1 cellular context compared by ENCODE assay signal in the genomic region with DNA sequence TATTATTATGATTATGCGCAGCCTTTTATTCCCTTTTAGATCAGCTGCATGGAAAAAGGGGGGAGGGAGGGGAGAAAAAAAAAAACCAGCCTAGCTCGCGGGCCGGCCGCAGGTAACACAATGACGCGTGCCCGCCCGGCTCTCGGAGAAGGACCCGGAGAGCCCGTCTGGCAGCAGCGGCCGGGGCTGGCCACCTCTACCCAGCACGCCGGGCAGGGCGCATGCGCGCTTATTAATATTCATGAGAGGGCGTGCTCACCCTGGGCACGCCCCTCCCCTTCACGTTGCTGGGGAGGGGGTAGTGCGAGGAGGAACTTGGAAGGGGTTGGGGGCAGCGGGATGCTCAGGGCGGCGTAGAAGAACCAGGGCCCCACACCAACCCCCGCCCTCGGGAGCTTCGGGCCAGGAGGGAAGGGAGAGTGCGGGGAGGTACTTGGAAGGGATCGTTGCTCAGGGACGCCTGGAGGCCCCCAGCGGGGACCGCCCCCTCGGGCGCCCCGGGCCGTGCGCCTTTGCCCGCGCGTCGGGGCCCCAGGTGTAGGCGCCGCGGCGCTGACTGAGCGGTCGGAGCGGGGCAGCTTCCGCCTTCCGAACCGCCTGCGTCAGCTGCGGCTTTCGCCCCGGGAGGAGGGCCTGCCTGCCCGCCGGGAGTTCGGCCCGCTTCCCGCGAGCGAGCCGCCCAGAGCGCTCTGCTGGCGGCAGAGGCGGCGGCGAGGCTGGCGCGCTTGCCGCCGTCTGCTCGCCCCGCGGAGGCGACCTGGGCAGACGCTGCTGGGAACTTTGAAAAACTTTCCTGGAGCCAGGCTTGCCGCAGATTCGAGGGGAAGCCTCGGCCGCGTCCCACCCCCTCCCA.
TF ChIP-seq lines count a peak whose summit lies in the region.

TSS of gene JAG1 (minus strand) at position 169 of the 853 bp plus-strand sequence. CDS start 469 bp downstream, outside the sequence.

TF ChIP-seq in K562, 482 proteins besides CTCF, POLR2A, EP300 and RAD21 (continued from another document and continues in another):
- TF ChIP-seq, protein P1, sequence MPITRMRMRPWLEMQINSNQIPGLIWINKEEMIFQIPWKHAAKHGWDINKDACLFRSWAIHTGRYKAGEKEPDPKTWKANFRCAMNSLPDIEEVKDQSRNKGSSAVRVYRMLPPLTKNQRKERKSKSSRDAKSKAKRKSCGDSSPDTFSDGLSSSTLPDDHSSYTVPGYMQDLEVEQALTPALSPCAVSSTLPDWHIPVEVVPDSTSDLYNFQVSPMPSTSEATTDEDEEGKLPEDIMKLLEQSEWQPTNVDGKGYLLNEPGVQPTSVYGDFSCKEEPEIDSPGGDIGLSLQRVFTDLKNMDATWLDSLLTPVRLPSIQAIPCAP (CRISPR knock-in tag; IDR thresholded peaks at IDR 0.05; ENCODE audit: borderline replicate concordance) = no peak
- TF ChIP-seq SUPT5H (IDR thresholded peaks at IDR 0.05) (no peak), TCF7 (IDR thresholded peaks at IDR 0.05; ENCODE audit: borderline replicate concordance) (no peak), CTBP1 (IDR thresholded peaks at IDR 0.05; ENCODE audit: borderline replicate concordance) (peak; percentile 29), MXI1 (IDR thresholded peaks at IDR 0.05; ENCODE audit: low read depth, low read length) (no peak), TRIM28 (IDR thresholded peaks at IDR 0.05) (no peak), POLR2G (IDR thresholded peaks at IDR 0.05; ENCODE audit: low read depth, low read length) (peak; percentile 50; the same call in 1 of the 2 replicates), NCOA6 (IDR thresholded peaks at IDR 0.05) (peak; percentile 81), USF2 (CRISPR knock-in tag; IDR thresholded peaks at IDR 0.05) (no peak), RBFOX2 (IDR thresholded peaks at IDR 0.05; ENCODE audit: low read depth, low read length) (0 out of 2 replicates have a peak, but pooled peaks have one; percentile 32), YY1 (IDR thresholded peaks at IDR 0.05; ENCODE audit: borderline replicate concordance in 1 of 3, control insufficient read depth in 1 of 3, extremely low read depth in 1 of 3, insufficient read depth in 3 of 3, insufficient read length in 1 of 3, insufficient replicate concordance in 2 of 3, low read depth in 1 of 3, low read length in 2 of 3) (no peak), ZNF23 (CRISPR knock-in tag; IDR thresholded peaks at IDR 0.05) (no peak), CXXC5 (CRISPR knock-in tag; IDR thresholded peaks at IDR 0.05) (peak; percentile 35; the same call in 1 of the 2 replicates), FOXK2 (conservative IDR thresholded peaks at IDR 0.05 in 1 of 2, IDR thresholded peaks at IDR 0.05 in 1 of 2; ENCODE audit: low read depth in 2 of 2) (no peak), ARID3B (CRISPR knock-in tag; IDR thresholded peaks at IDR 0.05; ENCODE audit: borderline replicate concordance) (no peak), ZBTB33 (CRISPR knock-in tag; IDR thresholded peaks at IDR 0.05) (no peak), SMARCE1 (IDR thresholded peaks at IDR 0.05) (no peak), ZKSCAN1 (IDR thresholded peaks at IDR 0.05; ENCODE audit: low read depth, low read length) (no peak), E2F6 (IDR thresholded peaks at IDR 0.05; ENCODE audit: borderline replicate concordance in 1 of 2, extremely low read depth in 1 of 2, insufficient read depth in 1 of 2, insufficient read length in 1 of 2, low read depth in 1 of 2, low read length in 1 of 2, poor library complexity in 1 of 2, severe bottlenecking in 1 of 2) (peak in 1 of 2 experiments; percentile 54), HNRNPK (IDR thresholded peaks at IDR 0.05; ENCODE audit: low read depth, low read length, poor library complexity, severe bottlenecking) (no peak), ZNF232 (CRISPR knock-in tag; IDR thresholded peaks at IDR 0.05) (no peak), STAT6 (CRISPR knock-in tag; IDR thresholded peaks at IDR 0.05) (no peak), MEF2A (IDR thresholded peaks at IDR 0.05; ENCODE audit: control insufficient read depth, low read depth, low read length) (no peak), ZNF764 (CRISPR knock-in tag; IDR thresholded peaks at IDR 0.05; ENCODE audit: low read depth) (no peak), CBFB (CRISPR knock-in tag; IDR thresholded peaks at IDR 0.05) (no peak), HNRNPUL1 (IDR thresholded peaks at IDR 0.05; ENCODE audit: low read length) (no peak), HIVEP1 (CRISPR knock-in tag; IDR thresholded peaks at IDR 0.05) (no peak), NELFE (IDR thresholded peaks at IDR 0.05; ENCODE audit: insufficient read depth, insufficient read length) (no peak), GABPA (tag; conservative IDR thresholded peaks at IDR 0.05; ENCODE audit: low read depth) (no peak), POLR2AphosphoS5 (IDR thresholded peaks at IDR 0.05; ENCODE audit: control insufficient read depth, insufficient read depth, low read depth, low read length) (no peak), CREB3 (tag; conservative IDR thresholded peaks at IDR 0.05; ENCODE audit: low read depth) (no peak), KAT2B (IDR thresholded peaks at IDR 0.05; ENCODE audit: low read depth, low read length) (no peak)
- TF ChIP-seq, protein P2, sequence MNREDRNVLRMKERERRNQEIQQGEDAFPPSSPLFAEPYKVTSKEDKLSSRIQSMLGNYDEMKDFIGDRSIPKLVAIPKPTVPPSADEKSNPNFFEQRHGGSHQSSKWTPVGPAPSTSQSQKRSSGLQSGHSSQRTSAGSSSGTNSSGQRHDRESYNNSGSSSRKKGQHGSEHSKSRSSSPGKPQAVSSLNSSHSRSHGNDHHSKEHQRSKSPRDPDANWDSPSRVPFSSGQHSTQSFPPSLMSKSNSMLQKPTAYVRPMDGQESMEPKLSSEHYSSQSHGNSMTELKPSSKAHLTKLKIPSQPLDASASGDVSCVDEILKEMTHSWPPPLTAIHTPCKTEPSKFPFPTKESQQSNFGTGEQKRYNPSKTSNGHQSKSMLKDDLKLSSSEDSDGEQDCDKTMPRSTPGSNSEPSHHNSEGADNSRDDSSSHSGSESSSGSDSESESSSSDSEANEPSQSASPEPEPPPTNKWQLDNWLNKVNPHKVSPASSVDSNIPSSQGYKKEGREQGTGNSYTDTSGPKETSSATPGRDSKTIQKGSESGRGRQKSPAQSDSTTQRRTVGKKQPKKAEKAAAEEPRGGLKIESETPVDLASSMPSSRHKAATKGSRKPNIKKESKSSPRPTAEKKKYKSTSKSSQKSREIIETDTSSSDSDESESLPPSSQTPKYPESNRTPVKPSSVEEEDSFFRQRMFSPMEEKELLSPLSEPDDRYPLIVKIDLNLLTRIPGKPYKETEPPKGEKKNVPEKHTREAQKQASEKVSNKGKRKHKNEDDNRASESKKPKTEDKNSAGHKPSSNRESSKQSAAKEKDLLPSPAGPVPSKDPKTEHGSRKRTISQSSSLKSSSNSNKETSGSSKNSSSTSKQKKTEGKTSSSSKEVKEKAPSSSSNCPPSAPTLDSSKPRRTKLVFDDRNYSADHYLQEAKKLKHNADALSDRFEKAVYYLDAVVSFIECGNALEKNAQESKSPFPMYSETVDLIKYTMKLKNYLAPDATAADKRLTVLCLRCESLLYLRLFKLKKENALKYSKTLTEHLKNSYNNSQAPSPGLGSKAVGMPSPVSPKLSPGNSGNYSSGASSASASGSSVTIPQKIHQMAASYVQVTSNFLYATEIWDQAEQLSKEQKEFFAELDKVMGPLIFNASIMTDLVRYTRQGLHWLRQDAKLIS (CRISPR knock-in tag; IDR thresholded peaks at IDR 0.05) = 0 out of 2 replicates have a peak, but pooled peaks have one; percentile 37
- TF ChIP-seq, protein P3, sequence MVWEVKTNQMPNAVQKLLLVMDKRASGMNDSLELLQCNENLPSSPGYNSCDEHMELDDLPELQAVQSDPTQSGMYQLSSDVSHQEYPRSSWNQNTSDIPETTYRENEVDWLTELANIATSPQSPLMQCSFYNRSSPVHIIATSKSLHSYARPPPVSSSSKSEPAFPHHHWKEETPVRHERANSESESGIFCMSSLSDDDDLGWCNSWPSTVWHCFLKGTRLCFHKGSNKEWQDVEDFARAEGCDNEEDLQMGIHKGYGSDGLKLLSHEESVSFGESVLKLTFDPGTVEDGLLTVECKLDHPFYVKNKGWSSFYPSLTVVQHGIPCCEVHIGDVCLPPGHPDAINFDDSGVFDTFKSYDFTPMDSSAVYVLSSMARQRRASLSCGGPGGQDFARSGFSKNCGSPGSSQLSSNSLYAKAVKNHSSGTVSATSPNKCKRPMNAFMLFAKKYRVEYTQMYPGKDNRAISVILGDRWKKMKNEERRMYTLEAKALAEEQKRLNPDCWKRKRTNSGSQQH (CRISPR knock-in tag; IDR thresholded peaks at IDR 0.05) = no peak
- TF ChIP-seq, protein P4, sequence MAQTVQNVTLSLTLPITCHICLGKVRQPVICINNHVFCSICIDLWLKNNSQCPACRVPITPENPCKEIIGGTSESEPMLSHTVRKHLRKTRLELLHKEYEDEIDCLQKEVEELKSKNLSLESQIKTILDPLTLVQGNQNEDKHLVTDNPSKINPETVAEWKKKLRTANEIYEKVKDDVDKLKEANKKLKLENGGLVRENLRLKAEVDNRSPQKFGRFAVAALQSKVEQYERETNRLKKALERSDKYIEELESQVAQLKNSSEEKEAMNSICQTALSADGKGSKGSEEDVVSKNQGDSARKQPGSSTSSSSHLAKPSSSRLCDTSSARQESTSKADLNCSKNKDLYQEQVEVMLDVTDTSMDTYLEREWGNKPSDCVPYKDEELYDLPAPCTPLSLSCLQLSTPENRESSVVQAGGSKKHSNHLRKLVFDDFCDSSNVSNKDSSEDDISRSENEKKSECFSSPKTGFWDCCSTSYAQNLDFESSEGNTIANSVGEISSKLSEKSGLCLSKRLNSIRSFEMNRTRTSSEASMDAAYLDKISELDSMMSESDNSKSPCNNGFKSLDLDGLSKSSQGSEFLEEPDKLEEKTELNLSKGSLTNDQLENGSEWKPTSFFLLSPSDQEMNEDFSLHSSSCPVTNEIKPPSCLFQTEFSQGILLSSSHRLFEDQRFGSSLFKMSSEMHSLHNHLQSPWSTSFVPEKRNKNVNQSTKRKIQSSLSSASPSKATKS (CRISPR knock-in tag; IDR thresholded peaks at IDR 0.05) = no peak
